ENCODE assay signal across 24 cellular contexts in genomic region chr21:37547615-37547975, GRCh38.
DNase-seq lines count a peak whose midpoint lies in the region; ATAC-seq, FAIRE-seq and TF ChIP-seq lines count a peak whose summit lies in the region.
"Had no signal": no experiment of that assay in that cellular context is flagged by ENCODE, and none has a peak within 500 bp of the region (broad histone marks: within the 10 kb centered on the region; RNA-seq: fewer than 3 reads in every experiment).

No MANE protein-coding gene starts in this region.

- H3K27ac ChIP-seq in ACC112 (ENCODE audit: low read depth, low read length) (no peak overlapping the region), K562 (ENCODE audit: extremely low read depth, low read depth, low read length) (no peak overlapping the region; the same call in 2 of the 3 replicates)
- H3K27ac ChIP-seq: coronary artery, lower lobe of right lung, neural progenitor cell, SJSA1 had no signal

- no peaks in the 10 kb centered on the region for H3K9me3 ChIP-seq in K562 (replicated peaks; ENCODE audit: control insufficient read depth, insufficient read depth, low read depth, low read length)

- peaks cover 58% of the 10 kb centered on the region for H3K4me1 Mint-ChIP-seq in nephron
- peaks cover 21% of the 10 kb centered on the region for H3K4me1 Mint-ChIP-seq in stimulated activated naive CD8-positive, alpha-beta T cell treated with anti-CD3 and anti-CD28 coated beads, Interleukin-15, amount 100 ng/mL, for 72 hours

- peak overlapping the region; percentile 3 for H2AFZ ChIP-seq in ACC112 (ENCODE audit: low read length, unreplicated experiment)
- H2AFZ ChIP-seq in K562 (ENCODE audit: low read depth, low read length), result peak overlapping the region; percentile 61

- BruUV-seq in K562 (replicated peaks; lab: Mats Ljungman, UMichigan), result no TSS peak

- DNase-seq in Kasumi-1 (lab: John Stamatoyannopoulos, UW) (peak; percentile 26 to 50), K562 (ENCODE audit: extremely low read depth in 1 of 4, low spot score in 3 of 4) (no peak), DMS153 treated with DMSO at 0.1 percent for 48 hours (lab: John Stamatoyannopoulos, UW; ENCODE audit: unreplicated experiment) (no peak), H54 (ENCODE audit: insufficient read length, low spot score) (no peak)
- no peak for DNase-seq in stimulated activated naive CD8-positive, alpha-beta T cell treated with anti-CD3 and anti-CD28 coated beads, Interleukin-15, amount 100 ng/mL, for 72 hours
- DNase-seq: activated CD4-positive, alpha-beta T cell treated with anti-CD3 and anti-CD28 coated beads for 4 hours; anterior cingulate cortex; C1 segment of cervical spinal cord; lower lobe of right lung; NCI-H1092; NCI-H526; trophoblast cell had no signal

- intact Hi-C loops in K562 (cut with micrococcal nuclease), result no loop called here

- peak overlapping the region in 1 of 3 experiments; percentile 46 for H3K4me3 Mint-ChIP-seq in nephron
- H3K4me3 Mint-ChIP-seq in stimulated activated naive CD8-positive, alpha-beta T cell treated with anti-CD3 and anti-CD28 coated beads, Interleukin-15, amount 100 ng/mL, for 72 hours, result peak overlapping the region in 1 of 2 donors; percentile 35
- H3K4me3 Mint-ChIP-seq: activated CD8-positive, alpha-beta memory T cell treated with anti-CD3 and anti-CD28 coated beads, Interleukin-2, amount 10 ng/mL, durations not matched to agents 7 days and 5 days; activated naive CD4-positive, alpha-beta T cell treated with anti-CD3 and anti-CD28 coated beads, Interleukin-2, amount 50 U/mL, for 24 hours; endodermal cell; neural progenitor cell; T-helper 1 cell treated with Interleukin-12 subunit alpha and Interleukin-12 subunit beta and Interleukin-4 antibody, amounts not matched to agents 30 μg/mL and 1 μg/mL, for 36 hours had no signal

- H3K27me3 Mint-ChIP-seq in nephron (ENCODE audit: low read depth), result peaks cover 3% of the 10 kb centered on the region
- H3K27me3 Mint-ChIP-seq in stimulated activated naive CD8-positive, alpha-beta T cell treated with anti-CD3 and anti-CD28 coated beads, Interleukin-15, amount 100 ng/mL, for 72 hours, result peaks cover 37% of the 10 kb centered on the region

- H3K36me3 Mint-ChIP-seq in nephron (ENCODE audit: low read depth), result peaks cover 1% of the 10 kb centered on the region
- H3K36me3 Mint-ChIP-seq: activated CD8-positive, alpha-beta memory T cell treated with anti-CD3 and anti-CD28 coated beads, Interleukin-2, amount 10 ng/mL, durations not matched to agents 7 days and 5 days; neural progenitor cell had no signal

- H4K20me1 ChIP-seq in K562 (replicated peaks; ENCODE audit: control insufficient read depth, insufficient read depth, low read length), result no peaks in the 10 kb centered on the region

- H3K9me1 ChIP-seq in K562 (ENCODE audit: control insufficient read depth, insufficient read depth, low read length), result no peaks in the 10 kb centered on the region

- H3K9me3 Mint-ChIP-seq in nephron, result peaks cover 3% of the 10 kb centered on the region
- peaks cover 6% of the 10 kb centered on the region in 2 donors for H3K9me3 Mint-ChIP-seq in stimulated activated naive CD8-positive, alpha-beta T cell treated with anti-CD3 and anti-CD28 coated beads, Interleukin-15, amount 100 ng/mL, for 72 hours
- H3K9me3 Mint-ChIP-seq: endodermal cell, neural progenitor cell had no signal

- 12% methylated on average over 2 of the region's 2 CpGs for WGBS in K562 (ENCODE audit: insufficient coverage, low coverage, missing lambda C conversion rate)

- peak overlapping the region; percentile 28; the same call in 1 of the 2 replicates for H3K4me2 ChIP-seq in K562 (ENCODE audit: insufficient read depth, low read length)
- H3K4me2 ChIP-seq: neural progenitor cell had no signal

- H3K4me1 ChIP-seq in ACC112 (ENCODE audit: control insufficient read depth, insufficient read depth, low read length, unreplicated experiment), result no peaks in the 10 kb centered on the region
- peaks cover 28 to 38% of the 10 kb centered on the region in 2 experiments for H3K4me1 ChIP-seq in K562 (replicated peaks in 1 of 2; ENCODE audit: control insufficient read depth in 2 of 2, insufficient read depth in 2 of 2, low read length in 2 of 2)
- H3K4me1 ChIP-seq: neural progenitor cell, SJSA1 had no signal

- TF ChIP-seq POLR2A in K562 (conservative IDR thresholded peaks at IDR 0.05) (no peak), H54 (IDR thresholded peaks at IDR 0.05; ENCODE audit: low read depth, low read length) (no peak)

- ATAC-seq in K562 (no peak), HG02763 (IDR thresholded peaks at IDR 0.05; ENCODE audit: unreplicated experiment) (no peak)
- ATAC-seq in stimulated activated naive CD8-positive, alpha-beta T cell treated with anti-CD3 and anti-CD28 coated beads, Interleukin-15, amount 100 ng/mL, for 72 hours, result no peak
- ATAC-seq: activated CD8-positive, alpha-beta memory T cell treated with anti-CD3 and anti-CD28 coated beads, Interleukin-2, amount 10 ng/mL, durations not matched to agents 7 days and 5 days; HCT116; lower lobe of right lung had no signal

- no peaks in the 10 kb centered on the region for H3K79me2 ChIP-seq in ACC112 (ENCODE audit: control insufficient read depth, insufficient read depth, low read length, unreplicated experiment)
- H3K79me2 ChIP-seq in K562 (ENCODE audit: control insufficient read depth, insufficient read depth, low read length), result no peaks in the 10 kb centered on the region

- peaks cover 9% of the 10 kb centered on the region; the same call in 1 of the 2 replicates for H3K27me3 ChIP-seq in ACC112 (ENCODE audit: insufficient read depth, low read length)
- no peaks in the 10 kb centered on the region for H3K27me3 ChIP-seq in K562 (ENCODE audit: control insufficient read depth in 2 of 2, insufficient read depth in 2 of 2, low read length in 2 of 2)
- H3K27me3 ChIP-seq: neural progenitor cell, SJSA1 had no signal

- in situ Hi-C loops in K562 (cut with MboI), result no loop called here

- CTCF ChIA-PET in K562 (lab: Yijun Ruan, JAX; ENCODE audit: low intra/inter-chr PET ratio), result no interaction called here

- POLR2A ChIA-PET in K562 (lab: Yijun Ruan, JAX), result interaction anchor here (0.7 to 1.4 kb wide), 4 partner anchors 9 to 21 kb away, joined by 3 to 7 read pairs (median 4); no protein-coding TSS in a partner anchor

- no peaks in the 10 kb centered on the region for H3K36me3 ChIP-seq in ACC112 (ENCODE audit: insufficient read depth, low read length)
- no peaks in the 10 kb centered on the region for H3K36me3 ChIP-seq in K562 (ENCODE audit: control insufficient read depth, insufficient read depth, low read length)
- H3K36me3 ChIP-seq: lower lobe of right lung, neural progenitor cell, SJSA1 had no signal

- peak overlapping the region; percentile 66 to 76 (median 70) for H3K27ac Mint-ChIP-seq in nephron
- peak overlapping the region in 1 of 2 donors; percentile 16 for H3K27ac Mint-ChIP-seq in stimulated activated naive CD8-positive, alpha-beta T cell treated with anti-CD3 and anti-CD28 coated beads, Interleukin-15, amount 100 ng/mL, for 72 hours
- H3K27ac Mint-ChIP-seq: activated CD8-positive, alpha-beta memory T cell treated with anti-CD3 and anti-CD28 coated beads, Interleukin-2, amount 10 ng/mL, durations not matched to agents 7 days and 5 days; activated naive CD4-positive, alpha-beta T cell treated with anti-CD3 and anti-CD28 coated beads, Interleukin-2, amount 50 U/mL, for 24 hours; endodermal cell; neural progenitor cell; T-helper 1 cell treated with Interleukin-12 subunit alpha and Interleukin-12 subunit beta and Interleukin-4 antibody, amounts not matched to agents 30 μg/mL and 1 μg/mL, for 36 hours had no signal

- H3K9ac ChIP-seq in K562 (ENCODE audit: insufficient read depth in 1 of 2, low read depth in 2 of 2, low read length in 2 of 2), result no peak overlapping the region; a peak in 1 of 4 replicates
- H3K9ac ChIP-seq: neural progenitor cell had no signal

- peak; percentile 8; the same call in 1 of the 2 replicates for TF ChIP-seq EP300 in K562 (IDR thresholded peaks at IDR 0.05; ENCODE audit: low read length)

- H3K4me3 ChIP-seq in ACC112 (ENCODE audit: low read depth, low read length) (no peak overlapping the region), K562 (no peak overlapping the region)
- H3K4me3 ChIP-seq: coronary artery, lower lobe of right lung, neural progenitor cell, SJSA1 had no signal

- TF ChIP-seq CTCF in K562 (IDR thresholded peaks at IDR 0.05 in 2 of 3, conservative IDR thresholded peaks at IDR 0.05 in 1 of 3; ENCODE audit: insufficient read depth in 2 of 3, low read depth in 1 of 3, low read length in 3 of 3), result no peak
- no peak for TF ChIP-seq CTCF in nephron (IDR thresholded peaks at IDR 0.05; ENCODE audit: unreplicated experiment in 3 of 3)

- FAIRE-seq in K562 (lab: Jason Lieb, UNC) (no peak), H54 (lab: Jason Lieb, UNC) (no peak)
- FAIRE-seq: A204.1 had no signal

- TF ChIP-seq RAD21 in K562 (CRISPR knock-in tag; conservative IDR thresholded peaks at IDR 0.05 in 1 of 2, IDR thresholded peaks at IDR 0.05 in 1 of 2), result no peak

TF ChIP-seq in K562, 482 proteins besides CTCF, POLR2A, EP300 and RAD21 (continues in another document):
- TF ChIP-seq TCF3 (CRISPR knock-in tag; IDR thresholded peaks at IDR 0.05) (0 out of 2 replicates have a peak, but pooled peaks have one; percentile 24), ZNF644 (tag; IDR thresholded peaks at IDR 0.05; ENCODE audit: low read depth) (no peak), TEAD1 (CRISPR knock-in tag; IDR thresholded peaks at IDR 0.05) (peak in 1 of 2 experiments; percentile 27; a peak in 1 of 4 replicates), SOX6 (IDR thresholded peaks at IDR 0.05) (peak; percentile 54; the same call in 1 of the 2 replicates), ZBTB26 (CRISPR knock-in tag; IDR thresholded peaks at IDR 0.05) (no peak), SMARCA4 (IDR thresholded peaks at IDR 0.05) (peak; percentile 41; the same call in 1 of the 2 replicates), FOXM1 (IDR thresholded peaks at IDR 0.05; ENCODE audit: low read depth) (peak; percentile 34; the same call in 1 of the 2 replicates), FOXM1 (CRISPR knock-in tag; IDR thresholded peaks at IDR 0.05; ENCODE audit: low read depth) (no peak), ARID1B (IDR thresholded peaks at IDR 0.05) (peak; percentile 72), ZNF354B (CRISPR knock-in tag; IDR thresholded peaks at IDR 0.05) (no peak), JUND (IDR thresholded peaks at IDR 0.05; ENCODE audit: borderline replicate concordance, low read depth, low read length) (no peak), JUND (tag; IDR thresholded peaks at IDR 0.05; ENCODE audit: borderline replicate concordance, low read depth, low read length) (0 out of 3 replicates have a peak, but pooled peaks have one; percentile 3)

Comparison
In these comparisons a context has a peak if more than half of its experiments do, and no peak if none do; other contexts are left out.
1. DNase-seq: peak in Kasumi-1 (2 of 2); none in K562 (0 of 4), DMS153 treated with DMSO at 0.1 percent for 48 hours (single experiment), H54 (single experiment) and stimulated activated naive CD8-positive, alpha-beta T cell treated with anti-CD3 and anti-CD28 coated beads, Interleukin-15, amount 100 ng/mL, for 72 hours (0 of 2).